In the genomic region with DNA sequence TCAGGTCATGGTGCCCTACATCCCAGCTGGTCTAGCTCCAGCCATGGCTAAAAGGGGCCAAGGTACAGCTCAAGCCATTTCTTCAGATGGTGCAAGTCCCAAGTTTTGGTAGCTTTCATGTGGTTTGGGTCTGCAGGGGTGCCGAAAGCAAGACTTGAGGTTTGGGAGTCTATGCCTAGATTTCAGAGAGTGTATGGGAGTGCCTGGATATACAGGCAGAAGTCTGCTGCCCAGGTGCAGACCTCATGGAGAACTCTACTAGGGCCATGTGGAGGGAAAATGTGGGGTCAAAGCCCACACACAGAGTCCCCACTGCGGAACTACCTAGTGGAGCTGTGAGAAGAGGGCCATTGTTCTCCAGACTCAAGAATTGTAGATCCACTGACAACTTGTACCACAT, we compare ENCODE assay signal across 7 cellular contexts.
"Had no signal": no experiment of that assay in that cellular context is flagged by ENCODE, and none has a peak within 500 bp of the region (broad histone marks: within the 10 kb centered on the region; RNA-seq: fewer than 3 reads in every experiment).

No MANE protein-coding gene starts in this region.

- H3K27ac ChIP-seq: HL-60 had no signal

- H3K4me1 Mint-ChIP-seq: GM23338, H9, IgD-negative memory B cell had no signal

- H3K4me3 ChIP-seq: GM23338 had no signal

- H3K4me3 Mint-ChIP-seq: GM23338, H9, HFFc6, IgD-negative memory B cell had no signal

- H3K27me3 Mint-ChIP-seq: IgD-negative memory B cell had no signal

- H3K27ac Mint-ChIP-seq: GM23338, H9, HFFc6, IgD-negative memory B cell had no signal

- DNase-seq: H9, HCEC 1CT, HFFc6, KBM-7 had no signal

- H3K36me3 Mint-ChIP-seq: IgD-negative memory B cell had no signal
